In genomic region chr13:31881495-31881882, GRCh38 we compare ENCODE assay signal across 31 cellular contexts.
"Had no signal": no experiment of that assay in that cellular context is flagged by ENCODE, and none has a peak within 500 bp of the region (broad histone marks: within the 10 kb centered on the region; RNA-seq: fewer than 3 reads in every experiment).

No MANE protein-coding gene starts in this region.

- H3K4me3 ChIP-seq: breast epithelium, esophagus squamous epithelium, ovary, smooth muscle cell, thyroid gland, upper lobe of right lung had no signal

- ATAC-seq: activated CD4-positive, CD25-positive, alpha-beta regulatory T cell treated with anti-CD3 and anti-CD28 coated beads, Interleukin-2, amount 50 U/mL, for 24 hours; stimulated activated naive CD8-positive, alpha-beta T cell treated with anti-CD3 and anti-CD28 coated beads, Interleukin-15, amount 100 ng/mL, for 72 hours; upper lobe of right lung had no signal

- H3K9me3 ChIP-seq: breast epithelium, esophagus squamous epithelium, ovary, thyroid gland, upper lobe of right lung had no signal

- H3K36me3 ChIP-seq: breast epithelium, esophagus squamous epithelium, ovary, thyroid gland, upper lobe of right lung, WERI-Rb-1 had no signal

- H3K4me2 ChIP-seq: smooth muscle cell had no signal

- H3K27ac ChIP-seq: breast epithelium, epithelial cell of prostate, esophagus squamous epithelium, ovary, upper lobe of right lung, WERI-Rb-1 had no signal

- DNase-seq: activated CD4-positive, alpha-beta memory T cell treated with anti-CD3 and anti-CD28 coated beads for 36 hours; activated CD4-positive, alpha-beta T cell treated with anti-CD3 and anti-CD28 coated beads, Interleukin-2, amount 10 ng/mL, durations not matched to agents 24 days and 14 days; activated CD8-positive, alpha-beta memory T cell treated with anti-CD3 and anti-CD28 coated beads, Interleukin-2, amount 50 U/mL, for 4 hours; activated gamma-delta T cell; activated naive CD4-positive, alpha-beta T cell treated with anti-CD3 and anti-CD28 coated beads, Interleukin-2, amount 50 U/mL, for 16 hours; activated T-cell treated with anti-CD3 and anti-CD28 coated beads, Interleukin-2, amount 50 U/mL, for 1 hour; amygdala; dermis blood vessel endothelial cell; effector CD8-positive, alpha-beta T cell; esophagus squamous epithelium; glutamatergic neuron; hippocampal formation; left cardiac atrium; mammary epithelial cell; nephron progenitor cell; ovary; stimulated activated CD4-positive, alpha-beta T cell treated with anti-CD3 and anti-CD28 coated beads, Interleukin-1b, Interleukin-23, amount 100 ng/mL, for 48 hours; stimulated activated CD4-positive, alpha-beta T cell treated with anti-CD3 and anti-CD28 coated beads, Interleukin-4, amount 100 ng/mL, for 4 hours; stimulated activated CD8-positive, alpha-beta memory T cell treated with anti-CD3 and anti-CD28 coated beads, Interleukin-4, amount 100 ng/mL, for 48 hours; stimulated activated naive CD8-positive, alpha-beta T cell treated with anti-CD3 and anti-CD28 coated beads, Interleukin-15, amount 100 ng/mL, for 72 hours; T-helper 9 cell; thyroid gland; upper lobe of right lung; WERI-Rb-1 had no signal

- FAIRE-seq: frontal cortex, keratinocyte, TTC549 had no signal

- H3K27me3 ChIP-seq: breast epithelium, esophagus squamous epithelium, ovary, thyroid gland, upper lobe of right lung had no signal

- H3K4me1 ChIP-seq: breast epithelium had no signal
